Comparison of ENCODE assay signal across 13 cellular contexts in the genomic region with DNA sequence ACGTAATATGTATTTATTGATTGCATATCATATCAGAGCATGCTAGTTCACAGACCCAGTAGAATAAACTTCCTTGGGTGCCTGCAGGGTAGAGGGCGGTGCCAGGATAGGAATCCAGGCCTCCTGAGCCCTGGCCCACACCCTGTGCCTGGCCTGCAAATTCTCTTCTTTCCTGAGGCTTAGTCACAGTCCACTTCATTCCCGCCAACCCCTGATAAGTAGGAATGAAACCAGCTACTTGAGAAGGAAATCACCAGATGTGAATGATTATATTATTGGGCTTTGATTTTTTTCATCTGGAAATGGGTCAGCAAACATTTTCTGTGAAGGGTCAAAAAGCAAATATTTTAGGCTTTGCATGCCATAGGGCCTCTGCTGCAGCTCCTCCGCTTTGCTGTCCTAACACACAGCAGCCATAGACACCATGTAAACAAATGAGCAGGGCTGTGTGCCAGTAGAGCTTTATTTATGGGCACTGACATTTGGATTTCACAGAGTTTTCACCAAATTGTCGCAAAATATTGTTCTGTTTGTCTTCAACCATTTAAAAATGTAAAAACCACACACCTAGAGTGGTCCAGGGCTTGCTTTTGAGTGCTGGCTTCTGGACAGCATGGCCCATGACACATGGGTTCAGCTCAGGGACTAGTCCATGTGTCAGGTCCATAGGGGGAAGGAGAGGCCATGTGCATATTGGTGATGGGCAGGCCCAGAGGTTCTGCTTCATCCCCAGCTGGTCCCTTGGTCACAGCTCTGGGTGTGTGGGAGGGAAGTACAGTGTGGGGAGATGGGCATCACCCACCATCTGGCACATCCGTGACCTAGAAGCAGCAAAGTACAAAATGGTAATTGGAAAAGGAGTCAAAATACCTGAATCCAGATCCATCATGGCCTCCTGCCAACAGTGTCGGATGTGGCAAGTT. TPM values are rescaled to one million over a fixed set of nuclear protein-coding genes. Genes with fewer than 3 reads are reported as not detected.
DNase-seq lines count a peak whose midpoint lies in the region; FAIRE-seq and TF ChIP-seq lines count a peak whose summit lies in the region.
"Had no signal": no experiment of that assay in that cellular context is flagged by ENCODE, and none has a peak within 500 bp of the region (broad histone marks: within the 10 kb centered on the region; RNA-seq: fewer than 3 reads in every experiment).

No MANE protein-coding gene starts in this region.

- TF ChIP-seq POLR2A in thyroid gland (IDR thresholded peaks at IDR 0.05) (no peak), GM12891 (IDR thresholded peaks at IDR 0.05; ENCODE audit: low read depth, low read length) (no peak)

- H3K9me3 ChIP-seq in thyroid gland, result no peaks in the 10 kb centered on the region
- H3K9me3 ChIP-seq: A549, body of pancreas, tibial nerve had no signal

- H3K4me1 ChIP-seq in thyroid gland, result peaks cover 0 to 17% of the 10 kb centered on the region in 2 donors
- H3K4me1 ChIP-seq: body of pancreas had no signal

- no peak overlapping the region for H3K4me3 ChIP-seq in thyroid gland (replicated peaks in 1 of 3)
- H3K4me3 ChIP-seq: A549, body of pancreas, tibial nerve had no signal

- peaks cover 0 to 6% of the 10 kb centered on the region in 2 donors for H3K36me3 ChIP-seq in thyroid gland

- intact Hi-C loops in thyroid gland (cut with DNase I), result no loop called here

- DNase-seq in DMS79 treated with DMSO at 0.1 percent for 48 hours (lab: John Stamatoyannopoulos, UW), result peak; percentile 5
- no peak for DNase-seq in DMS79 (lab: John Stamatoyannopoulos, UW)
- DNase-seq in amniotic epithelial cell (ENCODE audit: low read depth), result peak; percentile 49
- peak; percentile 56 for DNase-seq in hepatic stellate cell (ENCODE audit: low spot score)
- peak; percentile 52 to 62 for DNase-seq in thyroid gland
- no peak for DNase-seq in GM12891 (ENCODE audit: insufficient read length, low spot score)
- DNase-seq in D341Med (ENCODE audit: low spot score), result no peak
- no peak for DNase-seq in substantia nigra (lab: John Stamatoyannopoulos, UW)
- DNase-seq: KG1; stimulated activated CD4-positive, alpha-beta T cell treated with anti-CD3 and anti-CD28 coated beads, Interleukin-4, amount 100 ng/mL, for 4 hours had no signal

- H3K27ac ChIP-seq in thyroid gland (peak overlapping the region in 1 of 3 donors; percentile 38), substantia nigra (ENCODE audit: low read depth, low read length, poor library complexity, severe bottlenecking) (no peak overlapping the region)
- H3K27ac ChIP-seq: A549, body of pancreas, tibial nerve had no signal

- no peaks in the 10 kb centered on the region for H3K27me3 ChIP-seq in thyroid gland
- H3K27me3 ChIP-seq: body of pancreas, tibial nerve had no signal

- no peak for TF ChIP-seq CTCF in thyroid gland (IDR thresholded peaks at IDR 0.05)

- no peak for FAIRE-seq in GM12891 (lab: Jason Lieb, UNC)
- FAIRE-seq: A549 had no signal

- 70 to 75% methylated on average over 7 of the region's 7 CpGs for WGBS in thyroid gland, 2 donors

TF ChIP-seq in GM12891, 5 proteins besides CTCF, POLR2A, EP300 and RAD21:
- TF ChIP-seq PAX5 (IDR thresholded peaks at IDR 0.05; ENCODE audit: insufficient read depth, low read length, severe bottlenecking) (no peak), POLR2AphosphoS5 (IDR thresholded peaks at IDR 0.05; ENCODE audit: low read depth, low read length) (no peak), SPI1 (IDR thresholded peaks at IDR 0.05; ENCODE audit: low read depth, low read length) (no peak), TAF1 (IDR thresholded peaks at IDR 0.05; ENCODE audit: low read depth, low read length) (no peak), POU2F2 (IDR thresholded peaks at IDR 0.05; ENCODE audit: low read depth, low read length) (no peak)

RNA-seq across cellular contexts. Expression of a gene that starts 50.4 kb away (rescaled TPM):
- total RNA-seq in thyroid gland, result 10 to 100 TPM; 15.6 to 20.3 (median 17.9) TPM
- 5.3 TPM for polyA plus RNA-seq in GM12891 (2012; ENCODE audit: low read depth, missing spikeins)

Comparison
In these comparisons a context has a peak if more than half of its experiments do, and no peak if none do; other contexts are left out.
1. DNase-seq: peak in DMS79 treated with DMSO at 0.1 percent for 48 hours (single experiment), amniotic epithelial cell (single experiment), hepatic stellate cell (single experiment) and thyroid gland (2 of 2); none in DMS79 (single experiment), GM12891 (single experiment), D341Med (single experiment) and substantia nigra (0 of 49).